20 cellular contexts compared by ENCODE assay signal in the genomic region with DNA sequence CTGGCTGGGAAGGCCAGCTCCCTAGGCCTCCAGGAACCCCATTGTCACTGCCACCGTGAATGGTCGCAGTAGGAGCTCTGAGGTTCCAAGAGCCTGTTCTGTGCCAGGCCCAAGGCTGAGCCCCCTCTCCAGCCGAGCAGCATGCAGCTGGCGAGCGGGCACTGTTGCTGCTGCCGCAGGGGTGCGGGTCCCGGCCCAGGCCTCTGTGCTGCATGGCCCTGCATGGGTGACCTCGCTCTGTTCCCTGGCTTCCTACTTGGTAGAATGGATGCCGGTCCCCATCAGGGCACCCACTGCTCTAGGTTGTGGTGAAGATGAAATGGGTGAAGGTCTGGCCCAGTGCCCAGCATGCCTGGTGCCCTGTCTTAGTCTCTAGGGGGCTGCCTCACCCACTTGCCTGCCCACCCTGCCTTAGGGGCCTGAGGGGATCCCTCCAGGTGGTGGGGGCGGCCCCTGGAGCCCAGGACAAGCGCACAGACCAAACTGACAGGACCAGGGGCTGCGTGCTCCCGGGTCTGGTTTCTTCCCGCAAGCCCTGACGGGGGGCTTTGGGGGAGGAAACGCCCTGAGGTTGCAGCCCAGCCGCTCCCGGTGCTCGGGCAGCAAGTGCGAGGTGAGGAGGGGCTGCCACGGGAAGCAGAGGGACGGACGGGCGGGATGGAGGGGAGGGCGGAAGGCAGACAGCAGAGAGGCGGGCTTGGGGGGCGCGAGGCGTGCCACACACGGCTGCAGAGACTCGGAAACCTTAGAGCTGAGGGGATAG. TPM values are rescaled to one million over a fixed set of nuclear protein-coding genes. Genes with fewer than 3 reads are reported as not detected.
DNase-seq lines count a peak whose midpoint lies in the region; ATAC-seq, FAIRE-seq and TF ChIP-seq lines count a peak whose summit lies in the region.
"Had no signal": no experiment of that assay in that cellular context is flagged by ENCODE, and none has a peak within 500 bp of the region (broad histone marks: within the 10 kb centered on the region; RNA-seq: fewer than 3 reads in every experiment).

No MANE protein-coding gene starts in this region.

- H3K27me3 ChIP-seq in BLaER1 treated with 17β-estradiol and CSF1 and Interleukin-3, amounts not matched to agents 10 nM and 100 nM: no peaks in the 10 kb centered on the region
- H3K27me3 ChIP-seq in NT2/D1 (ENCODE audit: insufficient read depth, insufficient read length): no peaks in the 10 kb centered on the region
- no peaks in the 10 kb centered on the region for H3K27me3 ChIP-seq in HepG2 (ENCODE audit: control insufficient read depth in 1 of 2, insufficient read depth in 2 of 2, low read length in 2 of 2)
- no peaks in the 10 kb centered on the region for H3K27me3 ChIP-seq in GM23338 (ENCODE audit: insufficient read depth)
- H3K27me3 ChIP-seq: Peyer's patch, SJSA1 had no signal

- H3K79me2 ChIP-seq in HepG2 (ENCODE audit: insufficient read depth, low read length) (no peaks in the 10 kb centered on the region), GM23338 (replicated peaks; ENCODE audit: insufficient read depth) (no peaks in the 10 kb centered on the region; the same call in 1 of the 2 replicates)

- in situ Hi-C loops in HepG2 (cut with HindIII; ENCODE audit: extremely low pct_ligation_motif_present, low pct_unique_long_range_greater_than_20kb): no loop called here
- in situ Hi-C loops in KBM-7 (cut with MboI; ENCODE audit: low pct_unique_long_range_greater_than_20kb, low sequenced_read_pairs): no loop called here

- peaks cover 27% of the 10 kb centered on the region for H3K27me3 Mint-ChIP-seq in GM23338 (ENCODE audit: insufficient read depth, low read depth, poor library complexity)
- H3K27me3 Mint-ChIP-seq: CD8-positive, alpha-beta memory T cell had no signal

- H3K9me2 ChIP-seq in GM23338 (ENCODE audit: insufficient read depth): no peaks in the 10 kb centered on the region

- no peak for TF ChIP-seq EP300 in HepG2 (IDR thresholded peaks at IDR 0.05; ENCODE audit: low read depth in 2 of 2, low read length in 2 of 2)
- TF ChIP-seq EP300 in HepG2 (CRISPR knock-in tag; IDR thresholded peaks at IDR 0.05; ENCODE audit: borderline replicate concordance): no peak

- H3K4me3 Mint-ChIP-seq in GM23338: no peak overlapping the region
- H3K4me3 Mint-ChIP-seq: CD8-positive, alpha-beta memory T cell had no signal

- no peak for TF ChIP-seq RAD21 in HepG2 (CRISPR knock-in tag; IDR thresholded peaks at IDR 0.05)

- intact Hi-C loops in HepG2 (cut with micrococcal nuclease; ENCODE audit: unreplicated experiment): no loop called here

- peaks cover 89% of the 10 kb centered on the region for H3K36me3 Mint-ChIP-seq in GM23338 (ENCODE audit: low read depth)

- TF ChIP-seq CTCF in HepG2 (CRISPR knock-in tag; IDR thresholded peaks at IDR 0.05) (no peak), GM23338 (conservative IDR thresholded peaks at IDR 0.05; ENCODE audit: low read depth in 2 of 2) (no peak)

- peaks cover 3% of the 10 kb centered on the region; the same call in 1 of the 3 replicates for H3K9me3 Mint-ChIP-seq in GM23338
- H3K9me3 Mint-ChIP-seq: CD8-positive, alpha-beta memory T cell had no signal

- peaks cover 8% of the 10 kb centered on the region; the same call in 2 of the 3 replicates for H3K4me1 Mint-ChIP-seq in GM23338

- no peak overlapping the region for H2AFZ ChIP-seq in HepG2 (ENCODE audit: low read length)
- H2AFZ ChIP-seq in GM23338: no peak overlapping the region

- H3F3A ChIP-seq in GM23338 (replicated peaks; ENCODE audit: low read depth): peaks cover 19% of the 10 kb centered on the region

- no peak overlapping the region for H3K27ac ChIP-seq in BLaER1 treated with 17β-estradiol and CSF1 and Interleukin-3, amounts not matched to agents 10 nM and 100 nM
- H3K27ac ChIP-seq in HepG2 (ENCODE audit: extremely low read length, insufficient read depth, low read length): no peak overlapping the region
- H3K27ac ChIP-seq in GM23338 (ENCODE audit: low read depth): no peak overlapping the region
- H3K27ac ChIP-seq: Peyer's patch, SJSA1 had no signal

- H4K20me1 ChIP-seq in BLaER1 treated with 17β-estradiol and CSF1 and Interleukin-3, amounts not matched to agents 10 nM and 100 nM: peaks cover 21 to 96% (median 76%) of the 10 kb centered on the region in 11 experiments; a peak in 21 of 22 replicates
- H4K20me1 ChIP-seq in HepG2 (ENCODE audit: insufficient read depth, low read length) (no peaks in the 10 kb centered on the region), GM23338 (replicated peaks; ENCODE audit: insufficient read depth) (peaks cover 16% of the 10 kb centered on the region)

- H3K4me3 ChIP-seq in BLaER1 treated with 17β-estradiol and CSF1 and Interleukin-3, amounts not matched to agents 10 nM and 100 nM: no peak overlapping the region
- H3K4me3 ChIP-seq in NT2/D1 (ENCODE audit: insufficient read length, low read depth) (no peak overlapping the region), HepG2 (replicated peaks in 1 of 3; ENCODE audit: insufficient read depth in 1 of 3, low read depth in 2 of 3, low read length in 3 of 3) (no peak overlapping the region), GM23338 (no peak overlapping the region)
- H3K4me3 ChIP-seq: Peyer's patch, SJSA1 had no signal

- FAIRE-seq in HepG2 (lab: Jason Lieb, UNC): no peak

- ATAC-seq in GM18505 (IDR thresholded peaks at IDR 0.05; ENCODE audit: unreplicated experiment): no peak
- ATAC-seq in HepG2: no peak
- no peak for ATAC-seq in GM23338
- ATAC-seq in GM19395 (IDR thresholded peaks at IDR 0.05; ENCODE audit: unreplicated experiment): no peak

- DNase-seq in NT2/D1 (ENCODE audit: low read depth, low spot score): no peak
- no peak for DNase-seq in HepG2 (ENCODE audit: low spot score)
- DNase-seq in KBM-7: no peak
- DNase-seq in GM23338 (ENCODE audit: low spot score): no peak
- DNase-seq in NCI-H510A treated with DMSO at 0.1 percent for 48 hours (lab: John Stamatoyannopoulos, UW): no peak
- DNase-seq: C1 segment of cervical spinal cord; CD8-positive, alpha-beta memory T cell; DMS53; GDM1; HCEC 1CT; NCI-H1092; NCI-H1436; NCI-H187 treated with DMSO at 0.1 percent for 48 hours; NCI-H2107; NCI-H748 treated with DMSO at 0.1 percent for 48 hours; Peyer's patch had no signal

- CTCF ChIA-PET in HepG2 (lab: Yijun Ruan, JAX; ENCODE audit: low intra/inter-chr PET ratio, low total read pairs): no interaction called here

- POLR2A ChIA-PET in HepG2 (lab: Yijun Ruan, JAX): no interaction called here

- H3K4me2 ChIP-seq in BLaER1 treated with 17β-estradiol and CSF1 and Interleukin-3, amounts not matched to agents 10 nM and 100 nM: peak overlapping the region in 9 of 11 experiments; percentile 51 to 74 (median 57); a peak in 18 of 22 replicates
- H3K4me2 ChIP-seq in HepG2 (ENCODE audit: low read depth, low read length) (no peak overlapping the region), GM23338 (no peak overlapping the region)

- peak; percentile 1 for TF ChIP-seq POLR2A in GM18505 (IDR thresholded peaks at IDR 0.05; ENCODE audit: borderline replicate concordance, extremely low read depth, insufficient read depth, insufficient read length)
- no peak for TF ChIP-seq POLR2A in HepG2 (IDR thresholded peaks at IDR 0.05; ENCODE audit: insufficient read depth in 1 of 2, low read depth in 2 of 2, low read length in 2 of 2)

- H3K9me3 ChIP-seq in BLaER1 treated with 17β-estradiol and CSF1 and Interleukin-3, amounts not matched to agents 10 nM and 100 nM (replicated peaks in 1 of 11): no peaks in the 10 kb centered on the region
- peaks cover 18% of the 10 kb centered on the region; the same call in 1 of the 2 replicates for H3K9me3 ChIP-seq in NT2/D1 (ENCODE audit: insufficient read depth, low read length)
- no peaks in the 10 kb centered on the region for H3K9me3 ChIP-seq in HepG2 (ENCODE audit: low read length)
- H3K9me3 ChIP-seq: Peyer's patch, SJSA1 had no signal

- H3K4me1 ChIP-seq in BLaER1 treated with 17β-estradiol and CSF1 and Interleukin-3, amounts not matched to agents 10 nM and 100 nM: peaks cover 33 to 98% (median 91%) of the 10 kb centered on the region in 10 experiments
- peaks cover 41% of the 10 kb centered on the region for H3K4me1 ChIP-seq in NT2/D1 (ENCODE audit: insufficient read depth, insufficient read length)
- H3K4me1 ChIP-seq in HepG2 (ENCODE audit: insufficient read depth, low read length): no peaks in the 10 kb centered on the region
- no peaks in the 10 kb centered on the region for H3K4me1 ChIP-seq in GM23338 (ENCODE audit: insufficient read depth)
- H3K4me1 ChIP-seq: SJSA1 had no signal

- BruUV-seq in HepG2 (replicated peaks; lab: Mats Ljungman, UMichigan): no TSS peak

- H3K27ac Mint-ChIP-seq in GM23338: no peak overlapping the region

- H3K9ac ChIP-seq in BLaER1 treated with 17β-estradiol and CSF1 and Interleukin-3, amounts not matched to agents 10 nM and 100 nM: peak overlapping the region in 2 of 11 experiments; percentile 4 to 33; a peak in 1 of 22 replicates
- peak overlapping the region; percentile 42 for H3K9ac ChIP-seq in NT2/D1 (ENCODE audit: insufficient read length, low read depth)
- H3K9ac ChIP-seq in HepG2 (ENCODE audit: insufficient read depth, low read depth, low read length): no peak overlapping the region

- H3K36me3 ChIP-seq in BLaER1 treated with 17β-estradiol and CSF1 and Interleukin-3, amounts not matched to agents 10 nM and 100 nM: peaks cover 27 to 84% (median 64%) of the 10 kb centered on the region in 11 experiments
- H3K36me3 ChIP-seq in NT2/D1 (ENCODE audit: insufficient read depth, insufficient read length, low read length) (peaks cover 95% of the 10 kb centered on the region), HepG2 (replicated peaks in 1 of 2; ENCODE audit: control insufficient read depth in 1 of 2, insufficient read depth in 2 of 2, low read length in 2 of 2) (peaks cover 34 to 50% of the 10 kb centered on the region in 2 experiments; a peak in 4 of 5 replicates), GM23338 (ENCODE audit: insufficient read depth) (peaks cover 21% of the 10 kb centered on the region)

- 98% methylated on average over 22 of the region's 32 CpGs for WGBS in HepG2 (ENCODE audit: low lambda C conversion rate)

RNA-seq across cellular contexts. Expression of gene UQCR11, which starts 8.7 kb away (rescaled TPM):
- total RNA-seq in HepG2 (2016; rRNA removed; fragmentation: Illumina TruSeq; extraction: Trizol): 214 and 216 TPM in 2 replicates
- total RNA-seq in HepG2 (2016; cell fraction: cytosol; rRNA removed; fragmentation: Illumina TruSeq; extraction: Trizol; ENCODE audit: low read depth): 181 and 320 TPM in 2 replicates
- 205 and 210 TPM in 2 replicates for total RNA-seq in HepG2 (2016; cell fraction: insoluble cytoplasmic fraction; rRNA removed; fragmentation: Illumina TruSeq; extraction: Trizol)
- total RNA-seq in HepG2 (2016; cell fraction: membrane; rRNA removed; fragmentation: Illumina TruSeq; extraction: Trizol): 252 and 309 TPM in 2 replicates
- 63.8 and 65.4 TPM in 2 replicates for total RNA-seq in HepG2 (2016; cell fraction: nucleus; rRNA removed; fragmentation: Illumina TruSeq; extraction: Trizol)
- polyA plus RNA-seq in HepG2 (2011; rRNA removed) (111 and 125 TPM in 2 replicates), GM23338 (2016; fragmentation: Nextera tagmentation; extraction: Ambion mirVana) (413 and 414 TPM in 2 replicates)
- 81.4 and 152 TPM in 2 replicates for polyA plus RNA-seq in HepG2 (2011; cell fraction: cytosol; rRNA removed)
- 46.6 and 47.9 TPM in 2 replicates for polyA plus RNA-seq in HepG2 (2011; cell fraction: nucleus; rRNA removed)
- 92.9 and 123 TPM in 2 replicates for polyA plus RNA-seq in HepG2 (2012)
- polyA plus RNA-seq in HepG2 (2016; cell fraction: cytosol; fragmentation: Illumina TruSeq; extraction: Trizol; ENCODE audit: low read depth): 249 and 487 TPM in 2 replicates
- 158 and 171 TPM in 2 replicates for polyA plus RNA-seq in HepG2 (2016; cell fraction: insoluble cytoplasmic fraction; fragmentation: Illumina TruSeq; extraction: Trizol; ENCODE audit: low read depth)
- 210 and 295 TPM in 2 replicates for polyA plus RNA-seq in HepG2 (2016; cell fraction: membrane; fragmentation: Illumina TruSeq; extraction: Trizol; ENCODE audit: low read depth)
- 98.1 and 120 TPM in 2 replicates for polyA plus RNA-seq in HepG2 (2016; cell fraction: nucleus; fragmentation: Illumina TruSeq; extraction: Trizol; ENCODE audit: insufficient read depth, low read depth)
- 32.9 and 62.2 TPM in 2 replicates for polyA minus RNA-seq in HepG2 (2011; rRNA and poly(A)+ RNA removed; ENCODE audit: low replicate concordance)
- polyA minus RNA-seq in HepG2 (2011; cell fraction: cytosol; rRNA and poly(A)+ RNA removed): 12.7 and 18.7 TPM in 2 replicates
- 15.9 and 18.2 TPM in 2 replicates for polyA minus RNA-seq in HepG2 (2011; cell fraction: nucleus; rRNA and poly(A)+ RNA removed)
- total RNA-seq in GM23338 (2014; rRNA removed; shearing (Covaris generic)): 35.3 and 46.4 TPM in 2 replicates

RNA-seq across cellular contexts. Expression of gene MBD3, which starts 21.3 kb away (rescaled TPM):
- 58.9 and 76.9 TPM in 2 replicates for total RNA-seq in HepG2 (2016; rRNA removed; fragmentation: Illumina TruSeq; extraction: Trizol)
- 18.4 and 19.5 TPM in 2 replicates for total RNA-seq in HepG2 (2016; cell fraction: cytosol; rRNA removed; fragmentation: Illumina TruSeq; extraction: Trizol; ENCODE audit: low read depth)
- 59.4 and 81.3 TPM in 2 replicates for total RNA-seq in HepG2 (2016; cell fraction: insoluble cytoplasmic fraction; rRNA removed; fragmentation: Illumina TruSeq; extraction: Trizol)
- 58.1 and 59.8 TPM in 2 replicates for total RNA-seq in HepG2 (2016; cell fraction: membrane; rRNA removed; fragmentation: Illumina TruSeq; extraction: Trizol)
- total RNA-seq in HepG2 (2016; cell fraction: nucleus; rRNA removed; fragmentation: Illumina TruSeq; extraction: Trizol): 37.4 and 41.1 TPM in 2 replicates
- polyA plus RNA-seq in HepG2 (2011; rRNA removed) (21.2 and 32.4 TPM in 2 replicates), GM23338 (2016; fragmentation: Nextera tagmentation; extraction: Ambion mirVana) (27.6 and 28.5 TPM in 2 replicates)
- polyA plus RNA-seq in HepG2 (2011; cell fraction: cytosol; rRNA removed): 25.5 and 43.1 TPM in 2 replicates
- 88.4 and 96.9 TPM in 2 replicates for polyA plus RNA-seq in HepG2 (2011; cell fraction: nucleus; rRNA removed)
- 21.4 and 34.5 TPM in 2 replicates for polyA plus RNA-seq in HepG2 (2012)
- polyA plus RNA-seq in HepG2 (2016; cell fraction: cytosol; fragmentation: Illumina TruSeq; extraction: Trizol; ENCODE audit: low read depth): 19.9 and 20.7 TPM in 2 replicates
- 57.2 and 62.2 TPM in 2 replicates for polyA plus RNA-seq in HepG2 (2016; cell fraction: insoluble cytoplasmic fraction; fragmentation: Illumina TruSeq; extraction: Trizol; ENCODE audit: low read depth)
- polyA plus RNA-seq in HepG2 (2016; cell fraction: membrane; fragmentation: Illumina TruSeq; extraction: Trizol; ENCODE audit: low read depth): 39.6 and 43.3 TPM in 2 replicates
- 100 and 109 TPM in 2 replicates for polyA plus RNA-seq in HepG2 (2016; cell fraction: nucleus; fragmentation: Illumina TruSeq; extraction: Trizol; ENCODE audit: insufficient read depth, low read depth)
- polyA minus RNA-seq in HepG2 (2011; rRNA and poly(A)+ RNA removed; ENCODE audit: low replicate concordance): 65.5 and 79.2 TPM in 2 replicates
- 29.4 and 32.5 TPM in 2 replicates for polyA minus RNA-seq in HepG2 (2011; cell fraction: cytosol; rRNA and poly(A)+ RNA removed)
- polyA minus RNA-seq in HepG2 (2011; cell fraction: nucleus; rRNA and poly(A)+ RNA removed): 20.1 and 22.0 TPM in 2 replicates
- total RNA-seq in GM23338 (2014; rRNA removed; shearing (Covaris generic)): 103 and 118 TPM in 2 replicates

RNA-seq across cellular contexts. Expression of gene TCF3, which starts 38.4 kb away (rescaled TPM):
- 38.0 and 53.2 TPM in 2 replicates for total RNA-seq in HepG2 (2016; rRNA removed; fragmentation: Illumina TruSeq; extraction: Trizol)
- total RNA-seq in HepG2 (2016; cell fraction: cytosol; rRNA removed; fragmentation: Illumina TruSeq; extraction: Trizol; ENCODE audit: low read depth): 24.5 and 28.5 TPM in 2 replicates
- total RNA-seq in HepG2 (2016; cell fraction: insoluble cytoplasmic fraction; rRNA removed; fragmentation: Illumina TruSeq; extraction: Trizol): 29.0 and 50.0 TPM in 2 replicates
- total RNA-seq in HepG2 (2016; cell fraction: membrane; rRNA removed; fragmentation: Illumina TruSeq; extraction: Trizol): 81.6 and 83.0 TPM in 2 replicates
- total RNA-seq in HepG2 (2016; cell fraction: nucleus; rRNA removed; fragmentation: Illumina TruSeq; extraction: Trizol): 28.3 and 35.7 TPM in 2 replicates
- polyA plus RNA-seq in HepG2 (2011; rRNA removed) (51.4 and 52.0 TPM in 2 replicates), GM23338 (2016; fragmentation: Nextera tagmentation; extraction: Ambion mirVana) (166 and 186 TPM in 2 replicates)
- 39.6 and 81.0 TPM in 2 replicates for polyA plus RNA-seq in HepG2 (2011; cell fraction: cytosol; rRNA removed)
- 168 and 260 TPM in 2 replicates for polyA plus RNA-seq in HepG2 (2011; cell fraction: nucleus; rRNA removed)
- polyA plus RNA-seq in HepG2 (2012): 51.8 and 53.9 TPM in 2 replicates
- 65.0 and 68.6 TPM in 2 replicates for polyA plus RNA-seq in HepG2 (2016; cell fraction: cytosol; fragmentation: Illumina TruSeq; extraction: Trizol; ENCODE audit: low read depth)
- polyA plus RNA-seq in HepG2 (2016; cell fraction: insoluble cytoplasmic fraction; fragmentation: Illumina TruSeq; extraction: Trizol; ENCODE audit: low read depth): 77.8 and 91.9 TPM in 2 replicates
- 123 and 140 TPM in 2 replicates for polyA plus RNA-seq in HepG2 (2016; cell fraction: membrane; fragmentation: Illumina TruSeq; extraction: Trizol; ENCODE audit: low read depth)
- polyA plus RNA-seq in HepG2 (2016; cell fraction: nucleus; fragmentation: Illumina TruSeq; extraction: Trizol; ENCODE audit: insufficient read depth, low read depth): 119 and 120 TPM in 2 replicates
- 55.1 and 105 TPM in 2 replicates for polyA minus RNA-seq in HepG2 (2011; rRNA and poly(A)+ RNA removed; ENCODE audit: low replicate concordance)
- polyA minus RNA-seq in HepG2 (2011; cell fraction: cytosol; rRNA and poly(A)+ RNA removed): 44.3 and 47.1 TPM in 2 replicates
- polyA minus RNA-seq in HepG2 (2011; cell fraction: nucleus; rRNA and poly(A)+ RNA removed): 17.8 and 22.5 TPM in 2 replicates
- 250 and 383 TPM in 2 replicates for total RNA-seq in GM23338 (2014; rRNA removed; shearing (Covaris generic))

RNA-seq across cellular contexts. Expression of gene MEX3D, which starts 45.9 kb away (rescaled TPM):
- 10.2 and 17.1 TPM in 2 replicates for total RNA-seq in HepG2 (2016; rRNA removed; fragmentation: Illumina TruSeq; extraction: Trizol)
- total RNA-seq in HepG2 (2016; cell fraction: cytosol; rRNA removed; fragmentation: Illumina TruSeq; extraction: Trizol; ENCODE audit: low read depth): 10.6 and 10.7 TPM in 2 replicates
- total RNA-seq in HepG2 (2016; cell fraction: insoluble cytoplasmic fraction; rRNA removed; fragmentation: Illumina TruSeq; extraction: Trizol): 10.3 and 17.0 TPM in 2 replicates
- 27.7 and 29.2 TPM in 2 replicates for total RNA-seq in HepG2 (2016; cell fraction: membrane; rRNA removed; fragmentation: Illumina TruSeq; extraction: Trizol)
- 4.7 and 6.4 TPM in 2 replicates for total RNA-seq in HepG2 (2016; cell fraction: nucleus; rRNA removed; fragmentation: Illumina TruSeq; extraction: Trizol)
- 3.6 and 5.8 TPM in 2 replicates for polyA plus RNA-seq in HepG2 (2011; rRNA removed)
- 5.0 and 10.1 TPM in 2 replicates for polyA plus RNA-seq in HepG2 (2011; cell fraction: cytosol; rRNA removed)
- polyA plus RNA-seq in HepG2 (2011; cell fraction: nucleus; rRNA removed): 6.6 and 7.0 TPM in 2 replicates
- 5.7 and 7.1 TPM in 2 replicates for polyA plus RNA-seq in HepG2 (2012)
- 9.6 and 10.4 TPM in 2 replicates for polyA plus RNA-seq in HepG2 (2016; cell fraction: cytosol; fragmentation: Illumina TruSeq; extraction: Trizol; ENCODE audit: low read depth)
- polyA plus RNA-seq in HepG2 (2016; cell fraction: insoluble cytoplasmic fraction; fragmentation: Illumina TruSeq; extraction: Trizol; ENCODE audit: low read depth): 15.4 and 15.7 TPM in 2 replicates
- 19.9 and 23.7 TPM in 2 replicates for polyA plus RNA-seq in HepG2 (2016; cell fraction: membrane; fragmentation: Illumina TruSeq; extraction: Trizol; ENCODE audit: low read depth)
- polyA plus RNA-seq in HepG2 (2016; cell fraction: nucleus; fragmentation: Illumina TruSeq; extraction: Trizol; ENCODE audit: insufficient read depth, low read depth): 10.8 and 12.5 TPM in 2 replicates
- polyA minus RNA-seq in HepG2 (2011; rRNA and poly(A)+ RNA removed; ENCODE audit: low replicate concordance): 6.0 and 19.1 TPM in 2 replicates
- polyA minus RNA-seq in HepG2 (2011; cell fraction: cytosol; rRNA and poly(A)+ RNA removed): 19.3 and 20.6 TPM in 2 replicates
- 3.0 TPM in 2 replicates for polyA minus RNA-seq in HepG2 (2011; cell fraction: nucleus; rRNA and poly(A)+ RNA removed)
- total RNA-seq in GM23338 (2014; rRNA removed; shearing (Covaris generic)): 78.1 and 94.9 TPM in 2 replicates
- polyA plus RNA-seq in GM23338 (2016; fragmentation: Nextera tagmentation; extraction: Ambion mirVana): 12.4 and 12.5 TPM in 2 replicates
- polyA plus RNA-seq: CD8-positive, alpha-beta memory T cell had no signal

Comparison
In these comparisons a context has a peak if more than half of its experiments do, and no peak if none do; other contexts are left out.
1. H3K4me2 ChIP-seq: peak in BLaER1 treated with 17β-estradiol and CSF1 and Interleukin-3, amounts not matched to agents 10 nM and 100 nM (9 of 11); none in HepG2 (single experiment) and GM23338 (single experiment).